Comparison of ENCODE assay signal across 10 cellular contexts in genomic region chrX:39752820-39753219, GRCh38.
DNase-seq lines count a peak whose midpoint lies in the region; ATAC-seq and TF ChIP-seq lines count a peak whose summit lies in the region.
"Had no signal": no experiment of that assay in that cellular context is flagged by ENCODE, and none has a peak within 500 bp of the region (broad histone marks: within the 10 kb centered on the region; RNA-seq: fewer than 3 reads in every experiment).

No MANE protein-coding gene starts in this region.

- H3K4me1 ChIP-seq in body of pancreas: peaks cover 37% of the 10 kb centered on the region

- POLR2A ChIA-PET in T-cell (lab: Charles Lee): no interaction called here

- H3K4me3 Mint-ChIP-seq in Calu3 (ENCODE audit: low read depth, unreplicated experiment): no peak overlapping the region
- H3K4me3 Mint-ChIP-seq in T-cell: no peak overlapping the region
- no peak overlapping the region for H3K4me3 Mint-ChIP-seq in activated T-cell treated with anti-CD3 and anti-CD28 coated beads, Interleukin-2, amount 50 U/mL, for 72 hours

- peaks cover 28% of the 10 kb centered on the region for H3K36me3 Mint-ChIP-seq in Calu3 (ENCODE audit: insufficient read depth, unreplicated experiment)
- no peaks in the 10 kb centered on the region for H3K36me3 Mint-ChIP-seq in T-cell
- H3K36me3 Mint-ChIP-seq in activated T-cell treated with anti-CD3 and anti-CD28 coated beads, Interleukin-2, amount 50 U/mL, for 72 hours (ENCODE audit: insufficient read depth in 2 of 2): peaks cover 0 to 2% of the 10 kb centered on the region in 2 donors

- intact Hi-C loops in Calu3 (cut with micrococcal nuclease; ENCODE audit: unreplicated experiment) (no loop called here), body of pancreas (cut with DNase I) (no loop called here)

- H3K4me1 Mint-ChIP-seq in Calu3 (ENCODE audit: low read depth, unreplicated experiment) (peaks cover 21% of the 10 kb centered on the region), T-cell (peaks cover 6 to 9% (median 9%) of the 10 kb centered on the region in 3 donors)
- peaks cover 13% of the 10 kb centered on the region for H3K4me1 Mint-ChIP-seq in activated T-cell treated with anti-CD3 and anti-CD28 coated beads, Interleukin-2, amount 50 U/mL, for 72 hours (ENCODE audit: low read depth)

- H3K9me3 Mint-ChIP-seq in Calu3 (ENCODE audit: low read depth, unreplicated experiment): no peaks in the 10 kb centered on the region
- no peaks in the 10 kb centered on the region for H3K9me3 Mint-ChIP-seq in T-cell
- peaks cover 0 to 1% of the 10 kb centered on the region in 2 donors for H3K9me3 Mint-ChIP-seq in activated T-cell treated with anti-CD3 and anti-CD28 coated beads, Interleukin-2, amount 50 U/mL, for 72 hours

- peak overlapping the region; percentile 54 to 77 (median 73) for H3K27ac ChIP-seq in body of pancreas
- H3K27ac ChIP-seq: cardiac muscle cell had no signal

- no peaks in the 10 kb centered on the region for H3K9me3 ChIP-seq in body of pancreas

- no peaks in the 10 kb centered on the region for H3K36me3 ChIP-seq in body of pancreas (replicated peaks in 1 of 2; ENCODE audit: insufficient read depth in 1 of 2, low read depth in 2 of 2)
- H3K36me3 ChIP-seq: cardiac muscle cell had no signal

- no peak overlapping the region for H3K4me3 ChIP-seq in body of pancreas
- H3K4me3 ChIP-seq: cardiac muscle cell had no signal

- WGBS in body of pancreas, 2 donors: 28 to 48% methylated on average over 5 to 8 of the region's 8 CpGs

- H3K27me3 ChIP-seq in body of pancreas: no peaks in the 10 kb centered on the region
- H3K27me3 ChIP-seq: cardiac muscle cell had no signal

- H3K27ac Mint-ChIP-seq in Calu3 (ENCODE audit: unreplicated experiment) (peak overlapping the region; percentile 95), T-cell (no peak overlapping the region)
- no peak overlapping the region for H3K27ac Mint-ChIP-seq in activated T-cell treated with anti-CD3 and anti-CD28 coated beads, Interleukin-2, amount 50 U/mL, for 72 hours

- no TSS peak for BruUV-seq in Calu3 (replicated peaks; lab: Mats Ljungman, UMichigan)

- ATAC-seq in body of pancreas: peak; percentile 28
- no peak for ATAC-seq in HG03280 (IDR thresholded peaks at IDR 0.05; ENCODE audit: unreplicated experiment)
- ATAC-seq in HG03097 (IDR thresholded peaks at IDR 0.05; ENCODE audit: low FRiP score, unreplicated experiment): no peak
- no peak for ATAC-seq in T-cell (replicated peaks in 1 of 4)
- no peak for ATAC-seq in activated T-cell treated with anti-CD3 and anti-CD28 coated beads, Interleukin-2, amount 50 U/mL, for 72 hours (replicated peaks in 1 of 2)
- ATAC-seq: stimulated activated naive CD8-positive, alpha-beta T cell treated with anti-CD3 and anti-CD28 coated beads, Interleukin-15, Interleukin-2, amounts not matched to agents 100 U/mL and 50 U/mL, for 24 hours had no signal

- no peaks in the 10 kb centered on the region for H3K27me3 Mint-ChIP-seq in Calu3 (ENCODE audit: unreplicated experiment)
- H3K27me3 Mint-ChIP-seq in T-cell: no peaks in the 10 kb centered on the region
- H3K27me3 Mint-ChIP-seq in activated T-cell treated with anti-CD3 and anti-CD28 coated beads, Interleukin-2, amount 50 U/mL, for 72 hours (ENCODE audit: low read depth): no peaks in the 10 kb centered on the region

- CTCF ChIA-PET in Calu3 (lab: Charles Lee): interaction anchor here (0.9 to 1.1 kb wide), 2 partner anchors 22 to 48 kb away, joined by 3 to 4 read pairs; no protein-coding TSS in a partner anchor
- CTCF ChIA-PET in T-cell (lab: Charles Lee): no interaction called here

- TF ChIP-seq CTCF in Calu3 (IDR thresholded peaks at IDR 0.05; ENCODE audit: unreplicated experiment): no peak
- TF ChIP-seq CTCF in body of pancreas (IDR thresholded peaks at IDR 0.05): no peak

- DNase-seq in Calu3 (peak; percentile 54), NCI-H1092 treated with DMSO at 0.1 percent for 48 hours (lab: John Stamatoyannopoulos, UW) (peak; percentile 75), body of pancreas (peak; percentile 44 to 69 (median 62)), midbrain (lab: John Stamatoyannopoulos, UW) (peak; percentile 49), T-cell (no peak)
- no peak for DNase-seq in activated T-cell treated with anti-CD3 and anti-CD28 coated beads, Interleukin-2, amount 50 U/mL, for 72 hours
- DNase-seq: stimulated activated naive CD8-positive, alpha-beta T cell treated with anti-CD3 and anti-CD28 coated beads, Interleukin-15, Interleukin-2, amounts not matched to agents 100 U/mL and 50 U/mL, for 24 hours had no signal

- no peak for TF ChIP-seq POLR2A in body of pancreas (IDR thresholded peaks at IDR 0.05)

Comparison
In these comparisons a context has a peak if more than half of its experiments do, and no peak if none do; other contexts are left out.
1. DNase-seq: peak in Calu3 (single experiment), NCI-H1092 treated with DMSO at 0.1 percent for 48 hours (single experiment), body of pancreas (4 of 4) and midbrain (single experiment); none in T-cell (0 of 34) and activated T-cell treated with anti-CD3 and anti-CD28 coated beads, Interleukin-2, amount 50 U/mL, for 72 hours (0 of 2).